Comparison of ENCODE assay signal across 19 cellular contexts in genomic region chr15:57663262-57663661, GRCh38. TPM values are rescaled to one million over a fixed set of nuclear protein-coding genes. Genes with fewer than 3 reads are reported as not detected.
A peak's percentile ranks its signal among the peaks of the same experiment; 100 is the strongest.
DNase-seq lines count a peak whose midpoint lies in the region; ATAC-seq and TF ChIP-seq lines count a peak whose summit lies in the region.
"Had no signal": no experiment of that assay in that cellular context is flagged by ENCODE, and none has a peak within 500 bp of the region (broad histone marks: within the 10 kb centered on the region; RNA-seq: fewer than 3 reads in every experiment).

No MANE protein-coding gene starts in this region.

- no peak overlapping the region for H3K27ac Mint-ChIP-seq in activated CD4-positive, alpha-beta T cell treated with anti-CD3 and anti-CD28 coated beads, Interleukin-2, amount 10 ng/mL, durations not matched to agents 24 days and 14 days
- peak overlapping the region; percentile 69 to 81 (median 75) for H3K27ac Mint-ChIP-seq in nephron
- H3K27ac Mint-ChIP-seq: CD8-positive, alpha-beta T cell; HFFc6 had no signal

- H3K4me3 Mint-ChIP-seq in activated CD4-positive, alpha-beta T cell treated with anti-CD3 and anti-CD28 coated beads, Interleukin-2, amount 10 ng/mL, durations not matched to agents 24 days and 14 days, result no peak overlapping the region
- H3K4me3 Mint-ChIP-seq in nephron, result no peak overlapping the region
- H3K4me3 Mint-ChIP-seq: CD14-positive monocyte; CD8-positive, alpha-beta T cell; HFFc6 had no signal

- H3K27ac ChIP-seq in VCaP (peak overlapping the region; percentile 100), stomach (peak overlapping the region in 3 of 5 donors; percentile 41 to 66 (median 50))
- H3K27ac ChIP-seq: A549 had no signal

- no peaks in the 10 kb centered on the region for H3K36me3 ChIP-seq in stomach

- ATAC-seq in HG03108 (IDR thresholded peaks at IDR 0.05; ENCODE audit: unreplicated experiment) (no peak), omental fat pad (ENCODE audit: low FRiP score) (no peak)
- ATAC-seq: A549; CD8-positive, alpha-beta T cell; HCT116; HepG2 had no signal

- no peak for TF ChIP-seq EP300 in stomach (IDR thresholded peaks at IDR 0.05)

- H3K27me3 ChIP-seq in stomach, result no peaks in the 10 kb centered on the region

- TF ChIP-seq CTCF in VCaP (conservative IDR thresholded peaks at IDR 0.05) (no peak), nephron (IDR thresholded peaks at IDR 0.05; ENCODE audit: unreplicated experiment in 3 of 3) (no peak), stomach (IDR thresholded peaks at IDR 0.05) (no peak), omental fat pad (IDR thresholded peaks at IDR 0.05) (no peak)

- H3K4me1 Mint-ChIP-seq in activated CD4-positive, alpha-beta T cell treated with anti-CD3 and anti-CD28 coated beads, Interleukin-2, amount 10 ng/mL, durations not matched to agents 24 days and 14 days, result no peaks in the 10 kb centered on the region
- peaks cover 50% of the 10 kb centered on the region for H3K4me1 Mint-ChIP-seq in nephron
- H3K4me1 Mint-ChIP-seq: CD14-positive monocyte had no signal

- H3K9me3 ChIP-seq in stomach, result no peaks in the 10 kb centered on the region
- H3K9me3 ChIP-seq: A549 had no signal

- peaks cover 10 to 45% (median 27%) of the 10 kb centered on the region in 4 donors for H3K4me1 ChIP-seq in stomach

- peaks cover 23% of the 10 kb centered on the region for H3K27me3 Mint-ChIP-seq in activated CD4-positive, alpha-beta T cell treated with anti-CD3 and anti-CD28 coated beads, Interleukin-2, amount 10 ng/mL, durations not matched to agents 24 days and 14 days
- H3K27me3 Mint-ChIP-seq in nephron (ENCODE audit: low read depth), result peaks cover 4% of the 10 kb centered on the region

- WGBS in stomach, 5 donors, result 86 to 98% (median 95%) methylated on average over 2 of the region's 2 CpGs

- no peak overlapping the region for H3K4me3 ChIP-seq in stomach
- H3K4me3 ChIP-seq: A549 had no signal

- H3K36me3 Mint-ChIP-seq in activated CD4-positive, alpha-beta T cell treated with anti-CD3 and anti-CD28 coated beads, Interleukin-2, amount 10 ng/mL, durations not matched to agents 24 days and 14 days (ENCODE audit: low read depth), result no peaks in the 10 kb centered on the region
- H3K36me3 Mint-ChIP-seq in nephron (ENCODE audit: low read depth), result no peaks in the 10 kb centered on the region
- H3K36me3 Mint-ChIP-seq: CD14-positive monocyte; CD8-positive, alpha-beta T cell had no signal

- intact Hi-C loops in activated CD4-positive, alpha-beta T cell treated with anti-CD3 and anti-CD28 coated beads, Interleukin-2, amount 10 ng/mL, durations not matched to agents 24 days and 14 days (cut with micrococcal nuclease), result no loop called here
- intact Hi-C loops in stomach (cut with DNase I; ENCODE audit: low total_unique reads), result no loop called here

- H3K9me3 Mint-ChIP-seq in activated CD4-positive, alpha-beta T cell treated with anti-CD3 and anti-CD28 coated beads, Interleukin-2, amount 10 ng/mL, durations not matched to agents 24 days and 14 days, result no peaks in the 10 kb centered on the region
- no peaks in the 10 kb centered on the region for H3K9me3 Mint-ChIP-seq in nephron
- H3K9me3 Mint-ChIP-seq: CD14-positive monocyte; CD8-positive, alpha-beta T cell; HFFc6 had no signal

- TF ChIP-seq POLR2A in stomach (IDR thresholded peaks at IDR 0.05), result no peak

- peak; percentile 22 for DNase-seq in activated CD4-positive, alpha-beta T cell treated with anti-CD3 and anti-CD28 coated beads, Interleukin-2, amount 10 ng/mL, durations not matched to agents 24 days and 14 days
- no peak for DNase-seq in activated CD4-positive, alpha-beta T cell treated with anti-CD3 and anti-CD28 coated beads for 48 hours
- no peak for DNase-seq in stomach
- DNase-seq in omental fat pad (ENCODE audit: low spot score), result no peak
- no peak for DNase-seq in T-helper 2 cell
- DNase-seq: AML-193; CD8-positive, alpha-beta T cell; DMS79 treated with DMSO at 0.1 percent for 48 hours; GF-D8; GOT3; H7; HFFc6 had no signal

RNA-seq across cellular contexts. Expression of gene POLR2M, which starts 43.3 kb away (rescaled TPM):
- 54.5 and 55.4 TPM in 2 replicates for total RNA-seq in activated CD4-positive, alpha-beta T cell treated with anti-CD3 and anti-CD28 coated beads, Interleukin-2, amount 10 ng/mL, durations not matched to agents 24 days and 14 days
- total RNA-seq in stomach (1,000 to 10,000 TPM in 1 of 5 donors, 100 to 1,000 TPM in 3, 10 to 100 TPM in 1; 54.0 to 1,088 (median 385) TPM), omental fat pad (100 to 1,000 TPM in 2 of 4 donors, 10 to 100 TPM in 2; 60.4 to 186 (median 90.5) TPM)
- 100 to 1,000 TPM in 1 of 3 donors, 10 to 100 TPM in 2; 41.6 to 139 (median 56.4) TPM for polyA plus RNA-seq in stomach
